In genomic region chr11:35276396-35276795, GRCh38 we compare ENCODE assay signal across 14 cellular contexts.
A peak's percentile ranks its signal among the peaks of the same experiment; 100 is the strongest.
DNase-seq lines count a peak whose midpoint lies in the region; ATAC-seq, FAIRE-seq and TF ChIP-seq lines count a peak whose summit lies in the region.
"Had no signal": no experiment of that assay in that cellular context is flagged by ENCODE, and none has a peak within 500 bp of the region (broad histone marks: within the 10 kb centered on the region; RNA-seq: fewer than 3 reads in every experiment).

No MANE protein-coding gene starts in this region.

- no peak overlapping the region for H3K4me3 ChIP-seq in A549
- H3K4me3 ChIP-seq: psoas muscle had no signal

- POLR2A ChIA-PET in A549 (lab: Yijun Ruan, JAX) = no interaction called here

- 73% methylated on average over 1 of the region's 1 CpG for WGBS in A549 (ENCODE audit: missing lambda C conversion rate)

- FAIRE-seq in A549 (lab: Jason Lieb, UNC) = no peak

- peaks cover 3% of the 10 kb centered on the region for H3K27me3 Mint-ChIP-seq in brain
- peaks cover 2 to 20% (median 19%) of the 10 kb centered on the region in 3 donors for H3K27me3 Mint-ChIP-seq in immature natural killer cell (ENCODE audit: low read depth in 3 of 3)

- H3K4me1 Mint-ChIP-seq in brain (peaks cover 23% of the 10 kb centered on the region), immature natural killer cell (peaks cover 20 to 46% of the 10 kb centered on the region in 2 donors)

- H3K9me3 ChIP-seq in A549 = no peaks in the 10 kb centered on the region
- H3K9me3 ChIP-seq: psoas muscle had no signal

- peak overlapping the region in 1 of 2 experiments; percentile 57; a peak in 4 of 6 replicates for H3K27ac ChIP-seq in A549
- H3K27ac ChIP-seq: psoas muscle had no signal

- CTCF ChIA-PET in A549 (lab: Yijun Ruan, JAX) = interaction anchor here (1.3 kb wide), 1 partner anchor 15 kb away, joined by 3 read pairs; no protein-coding TSS in a partner anchor

- TF ChIP-seq POLR2A in A549 (IDR thresholded peaks at IDR 0.05; ENCODE audit: low read length) = no peak

- TF ChIP-seq CTCF in A549 (IDR thresholded peaks at IDR 0.05) = no peak
- TF ChIP-seq CTCF in brain (conservative IDR thresholded peaks at IDR 0.05) = no peak

- H3K9me3 Mint-ChIP-seq in brain (peaks cover 0 to 3% (median 0%) of the 10 kb centered on the region in 5 experiments), immature natural killer cell (no peaks in the 10 kb centered on the region)
- H3K9me3 Mint-ChIP-seq: stimulated activated naive CD8-positive, alpha-beta T cell treated with anti-CD3 and anti-CD28 coated beads, Interleukin-15, Interleukin-2, amounts not matched to agents 100 ng/mL and 50 ng/mL, for 24 hours had no signal

- H3K4me1 ChIP-seq in A549 = peaks cover 27% of the 10 kb centered on the region
- H3K4me1 ChIP-seq: psoas muscle had no signal

- no peak for TF ChIP-seq RAD21 in A549 (conservative IDR thresholded peaks at IDR 0.05 in 1 of 2, IDR thresholded peaks at IDR 0.05 in 1 of 2)

- H3K27ac Mint-ChIP-seq in brain (peak overlapping the region in 4 of 5 experiments; percentile 70 to 97 (median 90)), immature natural killer cell (peak overlapping the region in 1 of 6 donors; percentile 64)

- TF ChIP-seq EP300 in A549 (IDR thresholded peaks at IDR 0.05) = no peak

- DNase-seq in A549 (ENCODE audit: low read depth in 1 of 2, low spot score in 1 of 2) = peak in 1 of 2 experiments; percentile 25
- peak; percentile 95 for DNase-seq in HPDE6-E6E7 (ENCODE audit: extremely low spot score)
- DNase-seq in medulla oblongata (ENCODE audit: extremely low spot score) = peak; percentile 77
- no peak for DNase-seq in immature natural killer cell
- no peak for DNase-seq in NCI-H146 treated with DMSO at 0.1 percent for 48 hours (lab: John Stamatoyannopoulos, UW; ENCODE audit: unreplicated experiment)
- DNase-seq in NCI-H524 (lab: John Stamatoyannopoulos, UW) = no peak
- no peak for DNase-seq in NCI-H128 (lab: John Stamatoyannopoulos, UW; ENCODE audit: unreplicated experiment)
- DNase-seq: activated CD4-positive, alpha-beta T cell treated with anti-CD3 and anti-CD28 coated beads, Interleukin-2, amount 50 U/mL, for 4 hours; islet precursor cell; Kasumi-1; OCI-M1; psoas muscle had no signal

- peak overlapping the region in 2 of 5 experiments; percentile 24 to 62 for H3K4me3 Mint-ChIP-seq in brain
- no peak overlapping the region for H3K4me3 Mint-ChIP-seq in immature natural killer cell
- H3K4me3 Mint-ChIP-seq: stimulated activated naive CD8-positive, alpha-beta T cell treated with anti-CD3 and anti-CD28 coated beads, Interleukin-15, Interleukin-2, amounts not matched to agents 100 ng/mL and 50 ng/mL, for 24 hours had no signal

- peak overlapping the region; percentile 65 for H3K4me2 ChIP-seq in A549

- peaks cover 61% of the 10 kb centered on the region for H3K36me3 Mint-ChIP-seq in brain
- H3K36me3 Mint-ChIP-seq in immature natural killer cell = peaks cover 0 to 3% (median 0%) of the 10 kb centered on the region in 3 donors

- ATAC-seq in A549 = peak; percentile 33 to 44; a peak in 3 of 6 replicates
- ATAC-seq: psoas muscle had no signal

TF ChIP-seq in A549, 52 proteins besides CTCF, POLR2A, EP300 and RAD21:
- TF ChIP-seq MAX (IDR thresholded peaks at IDR 0.05) (no peak), MAFK (IDR thresholded peaks at IDR 0.05; ENCODE audit: partially characterized antibody) (no peak), SREBF2 (IDR thresholded peaks at IDR 0.05) (no peak), HOXA7 (CRISPR knock-in tag; IDR thresholded peaks at IDR 0.05) (no peak), ZC3H11A (IDR thresholded peaks at IDR 0.05) (no peak), E2F6 (IDR thresholded peaks at IDR 0.05; ENCODE audit: borderline replicate concordance, low read depth) (no peak), ATOH8 (CRISPR knock-in tag; IDR thresholded peaks at IDR 0.05; ENCODE audit: low read depth) (no peak), ELK1 (IDR thresholded peaks at IDR 0.05; ENCODE audit: low read depth, low read length) (no peak), FOSB (CRISPR knock-in tag; IDR thresholded peaks at IDR 0.05) (no peak)

Comparison
In these comparisons a context has a peak if more than half of its experiments do, and no peak if none do; other contexts are left out.
1. DNase-seq: peak in HPDE6-E6E7 (single experiment) and medulla oblongata (single experiment); none in immature natural killer cell (0 of 3), NCI-H146 treated with DMSO at 0.1 percent for 48 hours (single experiment), NCI-H524 (0 of 2) and NCI-H128 (single experiment).